1 cellular context compared by ENCODE assay signal in the genomic region with DNA sequence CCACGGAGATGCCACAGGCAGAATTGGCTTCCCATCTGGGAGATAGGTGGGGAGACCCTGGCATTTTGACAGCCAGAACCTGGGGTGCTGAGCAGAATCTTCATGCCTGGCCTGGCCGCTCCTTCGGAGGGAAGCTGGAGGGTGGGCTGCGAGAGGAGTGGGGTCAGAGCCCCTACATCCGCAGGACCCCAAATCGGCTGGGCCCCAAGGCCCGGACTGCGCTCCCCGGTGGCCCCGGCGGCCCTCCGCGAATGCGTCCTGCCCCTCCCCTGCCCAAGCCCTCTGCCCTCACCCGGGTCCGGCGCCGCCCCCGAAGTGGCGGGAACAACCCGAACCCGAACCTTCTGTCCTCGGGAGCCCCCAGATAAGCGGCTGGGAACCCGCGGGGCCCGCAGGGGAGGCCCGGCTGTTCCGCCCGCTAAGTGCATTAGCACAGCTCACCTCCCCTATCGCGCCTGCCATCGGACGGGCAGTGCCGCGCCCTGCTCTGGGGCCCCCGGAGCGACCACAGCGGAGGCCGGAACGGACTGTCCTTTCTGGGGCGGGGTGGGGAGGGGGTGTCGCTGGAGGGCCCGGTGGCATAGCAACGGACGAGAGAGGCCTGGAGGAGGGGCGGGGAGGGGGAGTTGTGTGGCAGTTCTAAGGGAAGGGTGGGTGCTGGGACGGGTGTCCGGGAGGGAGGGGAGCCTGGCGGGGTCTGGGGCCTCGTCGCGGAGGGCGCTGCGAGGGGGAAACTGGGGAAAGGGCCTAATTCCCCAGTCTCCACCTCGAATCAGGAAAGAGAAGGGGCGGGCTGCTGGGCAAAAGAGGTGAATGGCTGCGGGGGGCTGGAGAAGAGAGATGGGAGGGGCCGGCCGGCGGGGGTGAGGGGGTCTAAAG.
TF ChIP-seq lines count a peak whose summit lies in the region.

No MANE protein-coding gene starts in this region.

TF ChIP-seq in K562, 482 proteins besides CTCF, POLR2A, EP300 and RAD21 (continued from another document):
- TF ChIP-seq, protein P1, sequence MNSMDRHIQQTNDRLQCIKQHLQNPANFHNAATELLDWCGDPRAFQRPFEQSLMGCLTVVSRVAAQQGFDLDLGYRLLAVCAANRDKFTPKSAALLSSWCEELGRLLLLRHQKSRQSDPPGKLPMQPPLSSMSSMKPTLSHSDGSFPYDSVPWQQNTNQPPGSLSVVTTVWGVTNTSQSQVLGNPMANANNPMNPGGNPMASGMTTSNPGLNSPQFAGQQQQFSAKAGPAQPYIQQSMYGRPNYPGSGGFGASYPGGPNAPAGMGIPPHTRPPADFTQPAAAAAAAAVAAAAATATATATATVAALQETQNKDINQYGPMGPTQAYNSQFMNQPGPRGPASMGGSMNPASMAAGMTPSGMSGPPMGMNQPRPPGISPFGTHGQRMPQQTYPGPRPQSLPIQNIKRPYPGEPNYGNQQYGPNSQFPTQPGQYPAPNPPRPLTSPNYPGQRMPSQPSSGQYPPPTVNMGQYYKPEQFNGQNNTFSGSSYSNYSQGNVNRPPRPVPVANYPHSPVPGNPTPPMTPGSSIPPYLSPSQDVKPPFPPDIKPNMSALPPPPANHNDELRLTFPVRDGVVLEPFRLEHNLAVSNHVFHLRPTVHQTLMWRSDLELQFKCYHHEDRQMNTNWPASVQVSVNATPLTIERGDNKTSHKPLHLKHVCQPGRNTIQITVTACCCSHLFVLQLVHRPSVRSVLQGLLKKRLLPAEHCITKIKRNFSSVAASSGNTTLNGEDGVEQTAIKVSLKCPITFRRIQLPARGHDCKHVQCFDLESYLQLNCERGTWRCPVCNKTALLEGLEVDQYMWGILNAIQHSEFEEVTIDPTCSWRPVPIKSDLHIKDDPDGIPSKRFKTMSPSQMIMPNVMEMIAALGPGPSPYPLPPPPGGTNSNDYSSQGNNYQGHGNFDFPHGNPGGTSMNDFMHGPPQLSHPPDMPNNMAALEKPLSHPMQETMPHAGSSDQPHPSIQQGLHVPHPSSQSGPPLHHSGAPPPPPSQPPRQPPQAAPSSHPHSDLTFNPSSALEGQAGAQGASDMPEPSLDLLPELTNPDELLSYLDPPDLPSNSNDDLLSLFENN (IDR thresholded peaks at IDR 0.05; ENCODE audit: low read depth in 2 of 2, low read length in 2 of 2) = peak in 1 of 2 experiments; percentile 76; a peak in 2 of 4 replicates
- TF ChIP-seq NFIC (IDR thresholded peaks at IDR 0.05) (peak; percentile 51), CREB1 (IDR thresholded peaks at IDR 0.05) (no peak; the same call in 1 of the 2 replicates), CREB1 (CRISPR knock-in tag; IDR thresholded peaks at IDR 0.05) (no peak), ATF7 (IDR thresholded peaks at IDR 0.05) (0 out of 2 replicates have a peak, but pooled peaks have one; percentile 27), FOSL1 (tag; conservative IDR thresholded peaks at IDR 0.05) (peak; percentile 68)
- TF ChIP-seq, protein P2, sequence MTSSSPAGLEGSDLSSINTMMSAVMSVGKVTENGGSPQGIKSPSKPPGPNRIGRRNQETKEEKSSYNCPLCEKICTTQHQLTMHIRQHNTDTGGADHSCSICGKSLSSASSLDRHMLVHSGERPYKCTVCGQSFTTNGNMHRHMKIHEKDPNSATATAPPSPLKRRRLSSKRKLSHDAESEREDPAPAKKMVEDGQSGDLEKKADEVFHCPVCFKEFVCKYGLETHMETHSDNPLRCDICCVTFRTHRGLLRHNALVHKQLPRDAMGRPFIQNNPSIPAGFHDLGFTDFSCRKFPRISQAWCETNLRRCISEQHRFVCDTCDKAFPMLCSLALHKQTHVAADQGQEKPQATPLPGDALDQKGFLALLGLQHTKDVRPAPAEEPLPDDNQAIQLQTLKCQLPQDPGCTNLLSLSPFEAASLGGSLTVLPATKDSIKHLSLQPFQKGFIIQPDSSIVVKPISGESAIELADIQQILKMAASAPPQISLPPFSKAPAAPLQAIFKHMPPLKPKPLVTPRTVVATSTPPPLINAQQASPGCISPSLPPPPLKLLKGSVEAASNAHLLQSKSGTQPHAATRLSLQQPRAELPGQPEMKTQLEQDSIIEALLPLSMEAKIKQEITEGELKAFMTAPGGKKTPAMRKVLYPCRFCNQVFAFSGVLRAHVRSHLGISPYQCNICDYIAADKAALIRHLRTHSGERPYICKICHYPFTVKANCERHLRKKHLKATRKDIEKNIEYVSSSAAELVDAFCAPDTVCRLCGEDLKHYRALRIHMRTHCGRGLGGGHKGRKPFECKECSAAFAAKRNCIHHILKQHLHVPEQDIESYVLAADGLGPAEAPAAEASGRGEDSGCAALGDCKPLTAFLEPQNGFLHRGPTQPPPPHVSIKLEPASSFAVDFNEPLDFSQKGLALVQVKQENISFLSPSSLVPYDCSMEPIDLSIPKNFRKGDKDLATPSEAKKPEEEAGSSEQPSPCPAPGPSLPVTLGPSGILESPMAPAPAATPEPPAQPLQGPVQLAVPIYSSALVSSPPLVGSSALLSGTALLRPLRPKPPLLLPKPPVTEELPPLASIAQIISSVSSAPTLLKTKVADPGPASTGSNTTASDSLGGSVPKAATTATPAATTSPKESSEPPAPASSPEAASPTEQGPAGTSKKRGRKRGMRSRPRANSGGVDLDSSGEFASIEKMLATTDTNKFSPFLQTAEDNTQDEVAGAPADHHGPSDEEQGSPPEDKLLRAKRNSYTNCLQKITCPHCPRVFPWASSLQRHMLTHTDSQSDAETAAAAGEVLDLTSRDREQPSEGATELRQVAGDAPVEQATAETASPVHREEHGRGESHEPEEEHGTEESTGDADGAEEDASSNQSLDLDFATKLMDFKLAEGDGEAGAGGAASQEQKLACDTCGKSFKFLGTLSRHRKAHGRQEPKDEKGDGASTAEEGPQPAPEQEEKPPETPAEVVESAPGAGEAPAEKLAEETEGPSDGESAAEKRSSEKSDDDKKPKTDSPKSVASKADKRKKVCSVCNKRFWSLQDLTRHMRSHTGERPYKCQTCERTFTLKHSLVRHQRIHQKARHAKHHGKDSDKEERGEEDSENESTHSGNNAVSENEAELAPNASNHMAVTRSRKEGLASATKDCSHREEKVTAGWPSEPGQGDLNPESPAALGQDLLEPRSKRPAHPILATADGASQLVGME (CRISPR knock-in tag; IDR thresholded peaks at IDR 0.05) = no peak
